8 cellular contexts compared by ENCODE assay signal in genomic region chr4:75723117-75723801, GRCh38. TPM values are rescaled to one million over a fixed set of nuclear protein-coding genes. Genes with fewer than 3 reads are reported as not detected.
A peak's percentile ranks its signal among the peaks of the same experiment; 100 is the strongest.
DNase-seq lines count a peak whose midpoint lies in the region; ATAC-seq and TF ChIP-seq lines count a peak whose summit lies in the region.

No MANE protein-coding gene starts in this region.

- no peak for ATAC-seq in GM19023 (IDR thresholded peaks at IDR 0.05; ENCODE audit: unreplicated experiment)

- no peak for TF ChIP-seq CTCF in endothelial cell (IDR thresholded peaks at IDR 0.05; ENCODE audit: unreplicated experiment)
- no peak for TF ChIP-seq CTCF in nephron progenitor cell (IDR thresholded peaks at IDR 0.05)

- H3K4me1 Mint-ChIP-seq in T-helper 2 cell treated with Interferon-gamma antibody and Interleukin-4, amounts not matched to agents 5 μg/mL and 100 μg/mL, for 36 hours (ENCODE audit: low read depth) = peaks cover 28% of the 10 kb centered on the region
- H3K4me1 Mint-ChIP-seq in endothelial cell (ENCODE audit: unreplicated experiment) = peaks cover 23% of the 10 kb centered on the region
- H3K4me1 Mint-ChIP-seq in nephron progenitor cell = peaks cover 54% of the 10 kb centered on the region

- peak overlapping the region; percentile 100 for H3K27ac Mint-ChIP-seq in T-helper 2 cell treated with Interferon-gamma antibody and Interleukin-4, amounts not matched to agents 5 μg/mL and 100 μg/mL, for 36 hours
- peak overlapping the region; percentile 95 for H3K27ac Mint-ChIP-seq in endothelial cell (ENCODE audit: unreplicated experiment)
- H3K27ac Mint-ChIP-seq in nephron progenitor cell = peak overlapping the region; percentile 100

- no peak for DNase-seq in T-helper 2 cell treated with Interferon-gamma antibody and Interleukin-4, amounts not matched to agents 5 μg/mL and 100 μg/mL, for 36 hours (ENCODE audit: low spot score)
- DNase-seq in T-helper 2 cell (no peak), endothelial cell (ENCODE audit: low spot score) (no peak), nephron progenitor cell (no peak), NCI-H128 (lab: John Stamatoyannopoulos, UW; ENCODE audit: unreplicated experiment) (no peak), T1000 (lab: John Stamatoyannopoulos, UW) (no peak)

- no peaks in the 10 kb centered on the region for H3K9me3 Mint-ChIP-seq in T-helper 2 cell treated with Interferon-gamma antibody and Interleukin-4, amounts not matched to agents 5 μg/mL and 100 μg/mL, for 36 hours
- H3K9me3 Mint-ChIP-seq in endothelial cell (ENCODE audit: unreplicated experiment) = no peaks in the 10 kb centered on the region
- H3K9me3 Mint-ChIP-seq in nephron progenitor cell = peaks cover 3% of the 10 kb centered on the region

- H3K27me3 Mint-ChIP-seq in T-helper 2 cell treated with Interferon-gamma antibody and Interleukin-4, amounts not matched to agents 5 μg/mL and 100 μg/mL, for 36 hours (ENCODE audit: low read depth) = no peaks in the 10 kb centered on the region
- peaks cover 9% of the 10 kb centered on the region for H3K27me3 Mint-ChIP-seq in endothelial cell (ENCODE audit: unreplicated experiment)
- no peaks in the 10 kb centered on the region for H3K27me3 Mint-ChIP-seq in nephron progenitor cell (ENCODE audit: low read depth, poor library complexity)

- peaks cover 9% of the 10 kb centered on the region for H3K36me3 Mint-ChIP-seq in T-helper 2 cell treated with Interferon-gamma antibody and Interleukin-4, amounts not matched to agents 5 μg/mL and 100 μg/mL, for 36 hours (ENCODE audit: low read depth)
- H3K36me3 Mint-ChIP-seq in endothelial cell (ENCODE audit: low read depth, unreplicated experiment) (no peaks in the 10 kb centered on the region), nephron progenitor cell (ENCODE audit: low read depth) (peaks cover 22% of the 10 kb centered on the region)

- H3K4me3 Mint-ChIP-seq in T-helper 2 cell treated with Interferon-gamma antibody and Interleukin-4, amounts not matched to agents 5 μg/mL and 100 μg/mL, for 36 hours = peak overlapping the region; percentile 100
- H3K4me3 Mint-ChIP-seq in endothelial cell (ENCODE audit: unreplicated experiment) (peak overlapping the region; percentile 95), nephron progenitor cell (peak overlapping the region; percentile 99)

TF ChIP-seq in PFSK-1, 5 proteins besides CTCF, POLR2A, EP300 and RAD21:
- TF ChIP-seq SIN3A (IDR thresholded peaks at IDR 0.05; ENCODE audit: borderline replicate concordance, insufficient read depth, low read length) (0 out of 2 replicates have a peak, but pooled peaks have one; percentile 14), TAF1 (IDR thresholded peaks at IDR 0.05; ENCODE audit: borderline replicate concordance, insufficient read depth, low read length) (no peak)
TF ChIP-seq in PFSK-1: peak in this region for 1.

RNA-seq across cellular contexts. Expression of gene USO1, which starts 1.1 kb away (rescaled TPM):
- 21.3 TPM for polyA plus RNA-seq in PFSK-1 (2012; ENCODE audit: insufficient read length, low read depth)
- total RNA-seq in endothelial cell (ENCODE audit: unreplicated experiment) = 48.5 TPM

RNA-seq across cellular contexts. Expression of gene G3BP2, which starts 50.0 kb away (rescaled TPM):
- polyA plus RNA-seq in PFSK-1 (2012; ENCODE audit: insufficient read length, low read depth) = 32.9 TPM
- total RNA-seq in endothelial cell (ENCODE audit: unreplicated experiment) = 209 TPM
